ENCODE assay signal across 30 cellular contexts in the genomic region with DNA sequence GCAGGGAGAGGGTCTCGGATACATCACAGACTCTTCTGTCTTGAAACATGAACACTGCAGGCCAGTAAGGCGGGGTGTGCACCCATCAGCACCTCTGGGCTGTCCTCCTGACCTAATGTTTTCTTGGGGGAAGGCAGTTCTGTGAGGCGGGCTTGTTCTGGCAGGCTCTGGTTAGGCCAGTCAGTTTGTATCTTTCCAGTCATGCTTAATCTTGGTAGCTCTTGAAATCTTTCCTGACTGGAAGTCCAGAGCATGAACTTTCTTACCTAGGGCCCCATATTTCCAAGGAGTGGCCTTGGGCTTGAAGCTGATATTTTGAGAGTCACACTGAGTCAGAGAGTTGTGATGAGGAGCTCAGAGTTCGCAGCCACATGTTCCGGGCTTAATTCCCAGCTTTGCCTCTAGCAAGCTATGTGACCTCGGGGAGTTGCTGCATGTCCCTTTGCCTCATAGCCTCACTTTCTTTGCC. TPM values are rescaled to one million over a fixed set of nuclear protein-coding genes. Genes with fewer than 3 reads are reported as not detected.
DNase-seq lines count a peak whose midpoint lies in the region; ATAC-seq, FAIRE-seq and TF ChIP-seq lines count a peak whose summit lies in the region.
"Had no signal": no experiment of that assay in that cellular context is flagged by ENCODE, and none has a peak within 500 bp of the region (broad histone marks: within the 10 kb centered on the region; RNA-seq: fewer than 3 reads in every experiment).

No MANE protein-coding gene starts in this region.

- no peak overlapping the region for H4K91ac ChIP-seq in H1 (replicated peaks; ENCODE audit: insufficient read length, low read length)

- no peak overlapping the region for H2BK20ac ChIP-seq in H1 (ENCODE audit: low read length)

- H3K56ac ChIP-seq in H1 (replicated peaks; ENCODE audit: insufficient read length, low read depth, low read length): no peak overlapping the region

- TF ChIP-seq EP300 in H1 (IDR thresholded peaks at IDR 0.05; ENCODE audit: borderline replicate concordance in 1 of 2, low read depth in 2 of 2, low read length in 2 of 2): no peak

- no peak for TF ChIP-seq POLR2A in H1 (IDR thresholded peaks at IDR 0.05; ENCODE audit: control extremely low read depth in 1 of 2, low read depth in 2 of 2, low read length in 2 of 2)

- H3K36me3 ChIP-seq in Panc1 (ENCODE audit: control insufficient read depth, insufficient read depth, low read length) (no peaks in the 10 kb centered on the region), H1 (ENCODE audit: control insufficient read depth in 2 of 4, insufficient read depth in 4 of 4, low read length in 3 of 4) (no peaks in the 10 kb centered on the region)
- H3K36me3 ChIP-seq: ascending aorta, colonic mucosa, gastrocnemius medialis, MG63, pancreas, thyroid gland had no signal

- no peaks in the 10 kb centered on the region; the same call in 1 of the 2 replicates for H3K23me2 ChIP-seq in H1 (ENCODE audit: low read depth, low read length)

- H2AK5ac ChIP-seq in H1 (ENCODE audit: low read depth, low read length): no peak overlapping the region

- no peak overlapping the region for H4K8ac ChIP-seq in H1 (ENCODE audit: extremely low read depth, insufficient read depth, low read length)

- no peak overlapping the region for H2BK15ac ChIP-seq in H1 (ENCODE audit: low read length)

- H3K9me3 ChIP-seq in Panc1 (ENCODE audit: control insufficient read depth, insufficient read depth, low read depth, low read length) (no peaks in the 10 kb centered on the region), H1 (ENCODE audit: insufficient read depth in 2 of 2, low read depth in 1 of 2, low read length in 1 of 2) (no peaks in the 10 kb centered on the region)
- H3K9me3 ChIP-seq: ascending aorta, colonic mucosa, gastrocnemius medialis, MG63, pancreas, thyroid gland had no signal

- H3K4me3 ChIP-seq in AG10803 (ENCODE audit: low read length) (no peak overlapping the region), Panc1 (ENCODE audit: low read depth in 2 of 2, low read length in 2 of 2) (no peak overlapping the region), H1 (ENCODE audit: extremely low read depth in 1 of 4, insufficient read depth in 2 of 4, low read depth in 3 of 4, low read length in 4 of 4) (no peak overlapping the region)
- H3K4me3 ChIP-seq: ascending aorta, colonic mucosa, gastrocnemius medialis, MG63, pancreas, SK-N-MC, thyroid gland had no signal

- H3K4me1 ChIP-seq in Panc1 (ENCODE audit: control insufficient read depth, insufficient read depth, low read length) (peaks cover 8% of the 10 kb centered on the region), H1 (replicated peaks in 1 of 4; ENCODE audit: control insufficient read depth in 3 of 4, insufficient read depth in 4 of 4, low read length in 3 of 4) (no peaks in the 10 kb centered on the region)
- H3K4me1 ChIP-seq: colonic mucosa had no signal

- H4K20me1 ChIP-seq in H1 (replicated peaks in 1 of 2; ENCODE audit: control insufficient read depth in 1 of 2, insufficient read depth in 2 of 2, low read length in 2 of 2): no peaks in the 10 kb centered on the region

- intact Hi-C loops in Panc1 (cut with micrococcal nuclease; ENCODE audit: unreplicated experiment): no loop called here
- intact Hi-C loops in left cardiac atrium (cut with DNase I): no loop called here

- no peaks in the 10 kb centered on the region for H3K79me1 ChIP-seq in H1 (ENCODE audit: low read depth, low read length)

- no peak overlapping the region for H3K18ac ChIP-seq in H1 (ENCODE audit: extremely low read depth, low read length)

- DNase-seq in AG10803 (ENCODE audit: low read depth) (peak; percentile 42), Panc1 (ENCODE audit: low read depth, low spot score) (no peak), H1 (ENCODE audit: low read depth in 1 of 2, low spot score in 2 of 2) (no peak), left cardiac atrium (peak; percentile 58), KG1 (lab: John Stamatoyannopoulos, UW) (no peak), NCI-H1048 (lab: John Stamatoyannopoulos, UW) (no peak), NCI-H2227 treated with DMSO at 0.1 percent for 48 hours (lab: John Stamatoyannopoulos, UW) (no peak), activated gamma-delta T cell treated with Interleukin-2 at 50 U/mL for 16 hours (no peak)
- DNase-seq: activated CD4-positive, CD25-positive, alpha-beta regulatory T cell; activated CD8-positive, alpha-beta T cell treated with anti-CD3 and anti-CD28 coated beads, Interleukin-2, amount 10 ng/mL, durations not matched to agents 7 days and 5 days; activated naive CD4-positive, alpha-beta T cell treated with anti-CD3 and anti-CD28 coated beads, Interleukin-2, amount 50 U/mL, for 16 hours; activated T-cell treated with anti-CD3 and anti-CD28 coated beads, Interleukin-2, amount 50 U/mL, for 4 hours; colonic mucosa; DMS 273 treated with DMSO at 0.1 percent for 48 hours; endodermal cell; gastrocnemius medialis; GDM1; kidney glomerular epithelial cell; MG63; naive thymus-derived CD8-positive, alpha-beta T cell; NCI-H1436; NCI-H774; stimulated activated naive CD4-positive, alpha-beta T cell; thyroid gland had no signal

- no peak for FAIRE-seq in H1 (lab: Jason Lieb, UNC)
- FAIRE-seq: pancreas had no signal

- H3K4ac ChIP-seq in H1 (replicated peaks; ENCODE audit: insufficient read length, low read depth, low read length): no peak overlapping the region

- no peak overlapping the region for H4K5ac ChIP-seq in H1 (ENCODE audit: insufficient read length, low read depth, low read length)

- in situ Hi-C loops in Panc1 (cut with HindIII; ENCODE audit: low pct_unique_long_range_greater_than_20kb, low sequenced_read_pairs): no loop called here

- no peaks in the 10 kb centered on the region for H3K27me3 ChIP-seq in Panc1 (ENCODE audit: control insufficient read depth, insufficient read depth, low read length)
- no peaks in the 10 kb centered on the region for H3K27me3 ChIP-seq in H1 (replicated peaks in 1 of 4; ENCODE audit: control insufficient read depth in 3 of 4, extremely low read depth in 1 of 4, insufficient read depth in 3 of 4, low read length in 3 of 4)
- H3K27me3 ChIP-seq: ascending aorta, colonic mucosa, gastrocnemius medialis, MG63, pancreas, thyroid gland had no signal

- no peaks in the 10 kb centered on the region for H3K79me2 ChIP-seq in H1 (ENCODE audit: control insufficient read depth in 1 of 2, insufficient read depth in 2 of 2, low read length in 2 of 2)

- H3K4me2 ChIP-seq in H1 (ENCODE audit: insufficient read depth in 1 of 2, low read depth in 2 of 2, low read length in 2 of 2): no peak overlapping the region

- 92% methylated on average over 6 of the region's 6 CpGs; no CpG with 5 or more reads in 1 of the 2 experiments for WGBS in H1 (ENCODE audit: extremely low coverage in 1 of 2, insufficient coverage in 1 of 2, insufficient read length in 1 of 2, insufficient replicate concordance in 2 of 2, low coverage in 1 of 2, low lambda C conversion rate in 2 of 2, missing lambda C conversion rate in 1 of 2), 2 experiments

- H2BK12ac ChIP-seq in H1 (ENCODE audit: low read depth, low read length): no peak overlapping the region

- CTCF ChIA-PET in Panc1 (lab: Charles Lee) (no interaction called here), H1 (lab: Charles Lee; ENCODE audit: partially characterized antibody) (interaction anchor here (0.8 to 3.6 kb wide), 10 partner anchors 9 to 460 kb away, joined by 3 to 12 read pairs (median 5); no protein-coding TSS in a partner anchor)

- no peak for ATAC-seq in Panc1
- ATAC-seq in left cardiac atrium: peak; percentile 60 to 74
- ATAC-seq: activated CD8-positive, alpha-beta T cell treated with anti-CD3 and anti-CD28 coated beads, Interleukin-2, amount 10 ng/mL, durations not matched to agents 7 days and 5 days; activated T-cell treated with anti-CD3 and anti-CD28 coated beads, Interleukin-2, amount 50 U/mL, for 4 hours; gastrocnemius medialis; naive thymus-derived CD8-positive, alpha-beta T cell had no signal

- no peak for TF ChIP-seq RAD21 in H1 (IDR thresholded peaks at IDR 0.05 in 1 of 2, conservative IDR thresholded peaks at IDR 0.05 in 1 of 2; ENCODE audit: low read depth in 2 of 2, low read length in 2 of 2)

- H2AFZ ChIP-seq in H1 (ENCODE audit: low read length): peak overlapping the region; percentile 79

- H2BK5ac ChIP-seq in H1 (ENCODE audit: low read depth, low read length): no peak overlapping the region

- no peak overlapping the region for H3K14ac ChIP-seq in H1 (ENCODE audit: insufficient read length)

- TF ChIP-seq CTCF in AG10803 (conservative IDR thresholded peaks at IDR 0.05; ENCODE audit: low read length) (no peak), Panc1 (IDR thresholded peaks at IDR 0.05) (no peak), H1 (IDR thresholded peaks at IDR 0.05; ENCODE audit: control extremely low read depth in 1 of 3, insufficient read depth in 1 of 3, low read depth in 1 of 3, low read length in 3 of 3) (no peak)

- H3K23ac ChIP-seq in H1 (ENCODE audit: insufficient read length): no peak overlapping the region

- POLR2A ChIA-PET in Panc1 (lab: Charles Lee): interaction anchor here (0.7 kb wide), 1 partner anchor 113 kb away, joined by 3 read pairs; no protein-coding TSS in a partner anchor
- POLR2A ChIA-PET in H1 (lab: Charles Lee; ENCODE audit: partially characterized antibody): no interaction called here

- BruUV-seq in Panc1 (replicated peaks; lab: Mats Ljungman, UMichigan): no TSS peak

- H2BK120ac ChIP-seq in H1 (replicated peaks; ENCODE audit: low read depth, low read length): no peak overlapping the region

- H3K9ac ChIP-seq in H1 (replicated peaks in 1 of 4; ENCODE audit: extremely low read depth in 1 of 4, low read depth in 3 of 4, low read length in 3 of 4): no peak overlapping the region

- H3K27ac ChIP-seq in Panc1 (ENCODE audit: low read length) (peak overlapping the region; percentile 51; the same call in 1 of the 2 replicates), H1 (ENCODE audit: low read depth, low read length) (no peak overlapping the region)
- H3K27ac ChIP-seq: ascending aorta, colonic mucosa, gastrocnemius medialis, SK-N-MC, thyroid gland had no signal

TF ChIP-seq in H1, 55 proteins besides CTCF, POLR2A, EP300 and RAD21 (continues in another document):
- TF ChIP-seq NRF1 (IDR thresholded peaks at IDR 0.05; ENCODE audit: low read depth, low read length): no peak

RNA-seq across cellular contexts. Expression of gene RASSF6, which starts 54.2 kb away (rescaled TPM):
- total RNA-seq in Panc1 (2021; ENCODE audit: unreplicated experiment) (0.15 TPM), left cardiac atrium (not detected)
- polyA plus RNA-seq in Panc1 (2012; ENCODE audit: insufficient read length): 0.05 TPM
- total RNA-seq in H1 (2021; fragmentation: NEBNext Ultra II Directional; extraction: Animal tissue kit (Norgen Biotek cat#: 25700)): 0.28 and 0.44 TPM in 2 replicates
- polyA plus RNA-seq in H1 (2011; rRNA removed): 0.02 and 0.03 TPM in 2 replicates
- 0.03 TPM for polyA plus RNA-seq in H1 (2011; cell fraction: cytosol; rRNA removed)
- polyA plus RNA-seq in H1 (2011; cell fraction: nucleus; rRNA removed): 0.06 TPM
- 0.06 to 0.09 TPM (median 0.08 TPM) in 3 of 4 replicates, not detected in the other for polyA plus RNA-seq in H1 (2012, experiment 1 of 2)
- polyA plus RNA-seq in H1 (2012, experiment 2 of 2): not detected
- polyA plus RNA-seq in H1 (2013, experiment 1 of 2): 0.55 TPM
- 0.55 TPM for polyA plus RNA-seq in H1 (2013, experiment 2 of 2)
- polyA minus RNA-seq in H1 (2011; rRNA and poly(A)+ RNA removed): 0.13 and 0.20 TPM in 2 replicates
- not detected for polyA minus RNA-seq in H1 (2011; cell fraction: cytosol; rRNA and poly(A)+ RNA removed)
- polyA minus RNA-seq in H1 (2011; cell fraction: nucleus; rRNA and poly(A)+ RNA removed): 1.4 TPM
- total RNA-seq: A673; activated CD8-positive, alpha-beta T cell treated with anti-CD3 and anti-CD28 coated beads, Interleukin-2, amount 10 ng/mL, durations not matched to agents 7 days and 5 days; activated T-cell treated with anti-CD3 and anti-CD28 coated beads, Interleukin-2, amount 50 U/mL, for 4 hours; mesenteric fat pad; naive thymus-derived CD8-positive, alpha-beta T cell had no signal
- polyA plus RNA-seq: CD14-positive monocyte; naive thymus-derived CD8-positive, alpha-beta T cell had no signal

Comparison
In these comparisons a context has a peak if more than half of its experiments do, and no peak if none do; other contexts are left out.
1. DNase-seq: peak in AG10803 (single experiment) and left cardiac atrium (single experiment); none in Panc1 (single experiment), H1 (0 of 2), KG1 (single experiment), NCI-H1048 (single experiment), NCI-H2227 treated with DMSO at 0.1 percent for 48 hours (single experiment) and activated gamma-delta T cell treated with Interleukin-2 at 50 U/mL for 16 hours (single experiment).